Comparison of ENCODE assay signal across 10 cellular contexts in genomic region chr3:155334897-155335883, GRCh38. TPM values are rescaled to one million over a fixed set of nuclear protein-coding genes. Genes with fewer than 3 reads are reported as not detected.
A peak's percentile ranks its signal among the peaks of the same experiment; 100 is the strongest.
DNase-seq lines count a peak whose midpoint lies in the region; ATAC-seq, FAIRE-seq and TF ChIP-seq lines count a peak whose summit lies in the region.
"Had no signal": no experiment of that assay in that cellular context is flagged by ENCODE, and none has a peak within 500 bp of the region (broad histone marks: within the 10 kb centered on the region; RNA-seq: fewer than 3 reads in every experiment).

No MANE protein-coding gene starts in this region.

- peak overlapping the region in 2 of 8 donors; percentile 20 to 35 for H3K27ac Mint-ChIP-seq in CD8-positive, alpha-beta memory T cell
- no peak overlapping the region for H3K27ac Mint-ChIP-seq in T-helper 17 cell

- H3K9me3 ChIP-seq in CD8-positive, alpha-beta memory T cell (ENCODE audit: low read length), result no peaks in the 10 kb centered on the region
- H3K9me3 ChIP-seq in T-helper 17 cell (ENCODE audit: control insufficient read depth, low read length, poor library complexity, severe bottlenecking) (no peaks in the 10 kb centered on the region), upper lobe of right lung (no peaks in the 10 kb centered on the region)

- H3K27me3 ChIP-seq in CD8-positive, alpha-beta memory T cell (ENCODE audit: insufficient read depth, low read length, poor library complexity, severe bottlenecking), result no peaks in the 10 kb centered on the region
- H3K27me3 ChIP-seq in upper lobe of right lung, result no peaks in the 10 kb centered on the region

- intact Hi-C loops in upper lobe of right lung (cut with DNase I), result no loop called here

- peak overlapping the region in 1 of 7 donors; percentile 39 for H3K4me3 Mint-ChIP-seq in CD8-positive, alpha-beta memory T cell
- no peak overlapping the region for H3K4me3 Mint-ChIP-seq in T-helper 17 cell

- TF ChIP-seq CTCF in upper lobe of right lung (IDR thresholded peaks at IDR 0.05), result no peak

- H3K36me3 ChIP-seq in CD8-positive, alpha-beta memory T cell (ENCODE audit: insufficient read depth, low read length), result no peaks in the 10 kb centered on the region
- H3K36me3 ChIP-seq in upper lobe of right lung, result no peaks in the 10 kb centered on the region

- H3K27me3 Mint-ChIP-seq in CD8-positive, alpha-beta memory T cell, result no peaks in the 10 kb centered on the region
- H3K27me3 Mint-ChIP-seq in T-helper 17 cell, result peaks cover 13% of the 10 kb centered on the region

- CTCF ChIA-PET in CD8-positive, alpha-beta memory T cell (lab: Charles Lee), result interaction anchor here (0.8 kb wide), 1 partner anchor 16 kb away, joined by 3 read pairs; no protein-coding TSS in a partner anchor

- H3K4me1 ChIP-seq in CD8-positive, alpha-beta memory T cell (ENCODE audit: insufficient read depth, low read length), result no peaks in the 10 kb centered on the region
- no peaks in the 10 kb centered on the region for H3K4me1 ChIP-seq in upper lobe of right lung

- ATAC-seq in HG03060 (IDR thresholded peaks at IDR 0.05; ENCODE audit: low read depth, unreplicated experiment) (peak; percentile 89), T-helper 17 cell (peak; percentile 33), upper lobe of right lung (no peak)

- no peak for FAIRE-seq in GM19239 (lab: Jason Lieb, UNC)

- no peaks in the 10 kb centered on the region for H3K36me3 Mint-ChIP-seq in CD8-positive, alpha-beta memory T cell
- no peaks in the 10 kb centered on the region for H3K36me3 Mint-ChIP-seq in T-helper 17 cell (ENCODE audit: low read depth)

- POLR2A ChIA-PET in CD8-positive, alpha-beta memory T cell (lab: Charles Lee), result no interaction called here

- no peaks in the 10 kb centered on the region for H3K9me3 Mint-ChIP-seq in CD8-positive, alpha-beta memory T cell

- H3K27ac ChIP-seq in CD8-positive, alpha-beta memory T cell (ENCODE audit: low read depth, low read length), result peak overlapping the region; percentile 49
- no peak overlapping the region for H3K27ac ChIP-seq in upper lobe of right lung

- H3K4me3 ChIP-seq in CD8-positive, alpha-beta memory T cell (ENCODE audit: low read length), result no peak overlapping the region
- no peak overlapping the region for H3K4me3 ChIP-seq in upper lobe of right lung

- no peak for DNase-seq in CD8-positive, alpha-beta memory T cell
- DNase-seq in GM19239 (ENCODE audit: insufficient read length, low spot score) (peak; percentile 2), T-helper 17 cell (no peak), ecto neural progenitor cell (ENCODE audit: low spot score) (no peak), ureter (ENCODE audit: low spot score) (no peak), upper lobe of right lung (no peak), SIG-M5 (lab: John Stamatoyannopoulos, UW) (no peak)

- H3K4me1 Mint-ChIP-seq in CD8-positive, alpha-beta memory T cell, result peaks cover 4 to 7% (median 6%) of the 10 kb centered on the region in 3 donors
- H3K4me1 Mint-ChIP-seq in T-helper 17 cell, result peaks cover 8% of the 10 kb centered on the region

RNA-seq across cellular contexts. Expression of gene STRIT1, which starts 41.7 kb away (rescaled TPM):
- total RNA-seq in CD8-positive, alpha-beta memory T cell, result not detected
- not detected for polyA plus RNA-seq in CD8-positive, alpha-beta memory T cell
- total RNA-seq in T-helper 17 cell (not detected), ureter (not detected), upper lobe of right lung (not detected)
- total RNA-seq: pulmonary artery endothelial cell, subcutaneous adipose tissue had no signal
